12 cellular contexts compared by ENCODE assay signal in the genomic region with DNA sequence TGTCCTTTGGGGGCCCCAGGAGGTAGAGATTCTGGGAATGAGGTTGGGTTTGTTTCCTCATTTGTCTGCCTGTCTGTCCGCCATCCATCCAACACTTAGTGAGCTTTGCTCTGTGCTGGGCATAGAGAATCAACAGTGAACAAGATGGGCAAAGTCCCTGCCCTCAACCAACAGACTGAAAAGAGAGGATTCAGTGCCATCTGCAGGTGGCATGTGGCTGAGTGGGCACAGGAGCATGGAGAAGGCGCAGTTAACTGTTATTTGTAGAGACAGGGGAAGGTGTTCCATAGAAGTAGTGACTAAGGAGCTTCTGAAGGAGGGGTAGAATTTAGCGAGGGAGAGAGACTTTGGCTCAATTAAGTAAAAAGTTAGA. TPM values are rescaled to one million over a fixed set of nuclear protein-coding genes. Genes with fewer than 3 reads are reported as not detected.
DNase-seq lines count a peak whose midpoint lies in the region; ATAC-seq, FAIRE-seq and TF ChIP-seq lines count a peak whose summit lies in the region.
"Had no signal": no experiment of that assay in that cellular context is flagged by ENCODE, and none has a peak within 500 bp of the region (broad histone marks: within the 10 kb centered on the region; RNA-seq: fewer than 3 reads in every experiment).

No MANE protein-coding gene starts in this region.

- TF ChIP-seq POLR2A in K562 (conservative IDR thresholded peaks at IDR 0.05) (peak; percentile 27; the same call in 1 of the 2 replicates), H54 (IDR thresholded peaks at IDR 0.05; ENCODE audit: low read depth, low read length) (no peak)

- H3K9me3 ChIP-seq in CD8-positive, alpha-beta T cell (ENCODE audit: low read length) = no peaks in the 10 kb centered on the region
- H3K9me3 ChIP-seq in K562 (replicated peaks; ENCODE audit: control insufficient read depth, insufficient read depth, low read depth, low read length) = no peaks in the 10 kb centered on the region
- H3K9me3 ChIP-seq: psoas muscle had no signal

- H3K9ac ChIP-seq in K562 (ENCODE audit: insufficient read depth in 1 of 2, low read depth in 2 of 2, low read length in 2 of 2) = no peak overlapping the region

- POLR2A ChIA-PET in CD8-positive, alpha-beta T cell (lab: Charles Lee) = no interaction called here
- POLR2A ChIA-PET in K562 (lab: Yijun Ruan, JAX) = interaction anchor here (0.6 to 1.6 kb wide), 8 partner anchors 13 to 717 kb away, joined by 3 to 6 read pairs (median 4); no protein-coding TSS in a partner anchor
- POLR2A ChIA-PET in naive thymus-derived CD8-positive, alpha-beta T cell (lab: Charles Lee) = interaction anchor here (1.0 kb wide), 1 partner anchor 22 kb away, joined by 3 read pairs; no protein-coding TSS in a partner anchor

- H3K27ac ChIP-seq in CD8-positive, alpha-beta T cell (ENCODE audit: low read depth, low read length) = no peak overlapping the region
- no peak overlapping the region for H3K27ac ChIP-seq in K562 (ENCODE audit: extremely low read depth, low read depth, low read length)
- H3K27ac ChIP-seq: psoas muscle had no signal

- TF ChIP-seq EP300 in K562 (IDR thresholded peaks at IDR 0.05; ENCODE audit: low read length) = no peak

- WGBS in K562 (ENCODE audit: insufficient coverage, low coverage, missing lambda C conversion rate) = 87% methylated on average over 3 of the region's 3 CpGs

- H3K36me3 Mint-ChIP-seq in CD8-positive, alpha-beta T cell = peaks cover 37% of the 10 kb centered on the region
- H3K36me3 Mint-ChIP-seq in naive thymus-derived CD8-positive, alpha-beta T cell = peaks cover 0 to 39% (median 0%) of the 10 kb centered on the region in 3 donors

- H3K4me3 Mint-ChIP-seq in CD8-positive, alpha-beta T cell = no peak overlapping the region
- H3K4me3 Mint-ChIP-seq in naive thymus-derived CD8-positive, alpha-beta T cell = no peak overlapping the region
- H3K4me3 Mint-ChIP-seq: activated naive CD8-positive, alpha-beta T cell; T-cell had no signal

- TF ChIP-seq RAD21 in K562 (CRISPR knock-in tag; conservative IDR thresholded peaks at IDR 0.05 in 1 of 2, IDR thresholded peaks at IDR 0.05 in 1 of 2) = no peak

- FAIRE-seq in K562 (lab: Jason Lieb, UNC) = no peak
- FAIRE-seq in H54 (lab: Jason Lieb, UNC) = no peak

- no peaks in the 10 kb centered on the region for H3K27me3 ChIP-seq in CD8-positive, alpha-beta T cell (ENCODE audit: insufficient read depth, low read length)
- no peaks in the 10 kb centered on the region for H3K27me3 ChIP-seq in K562 (ENCODE audit: control insufficient read depth in 2 of 2, insufficient read depth in 2 of 2, low read length in 2 of 2)

- no peak for ATAC-seq in CD8-positive, alpha-beta T cell
- ATAC-seq in K562 = no peak
- ATAC-seq in naive thymus-derived CD8-positive, alpha-beta T cell = peak; percentile 22 to 61

- CTCF ChIA-PET in CD8-positive, alpha-beta T cell (lab: Charles Lee) = interaction anchor here (0.8 to 1.9 kb wide), 7 partner anchors 9 to 513 kb away, joined by 3 to 12 read pairs (median 4); a partner anchor contains a TSS
- CTCF ChIA-PET in K562 (lab: Yijun Ruan, JAX; ENCODE audit: low intra/inter-chr PET ratio) = no interaction called here

- DNase-seq in CD8-positive, alpha-beta T cell = no peak
- peak; percentile 11 for DNase-seq in NCI-H69 (lab: John Stamatoyannopoulos, UW)
- DNase-seq in K562 (ENCODE audit: extremely low read depth in 1 of 4, low spot score in 3 of 4) = no peak
- DNase-seq in naive thymus-derived CD8-positive, alpha-beta T cell = peak in 1 of 10 donors; percentile 5
- no peak for DNase-seq in H54 (ENCODE audit: insufficient read length, low spot score)
- DNase-seq in central memory CD4-positive, alpha-beta T cell = no peak
- no peak for DNase-seq in D341Med (ENCODE audit: low spot score)
- DNase-seq: NCI-H146, NCI-H510A treated with DMSO at 0.1 percent for 48 hours, psoas muscle, T-cell had no signal

- no peaks in the 10 kb centered on the region for H3K9me3 Mint-ChIP-seq in CD8-positive, alpha-beta T cell
- no peaks in the 10 kb centered on the region for H3K9me3 Mint-ChIP-seq in naive thymus-derived CD8-positive, alpha-beta T cell
- H3K9me3 Mint-ChIP-seq: T-cell had no signal

- H3K9me1 ChIP-seq in K562 (ENCODE audit: control insufficient read depth, insufficient read depth, low read length) = peaks cover 3% of the 10 kb centered on the region

- H2AFZ ChIP-seq in K562 (ENCODE audit: low read depth, low read length) = no peak overlapping the region

- in situ Hi-C loops in K562 (cut with MboI) = no loop called here

- no peaks in the 10 kb centered on the region for H3K27me3 Mint-ChIP-seq in CD8-positive, alpha-beta T cell (ENCODE audit: low read depth)
- no peaks in the 10 kb centered on the region for H3K27me3 Mint-ChIP-seq in naive thymus-derived CD8-positive, alpha-beta T cell
- H3K27me3 Mint-ChIP-seq: activated naive CD8-positive, alpha-beta T cell; T-cell had no signal

- no peak overlapping the region for H3K4me3 ChIP-seq in CD8-positive, alpha-beta T cell (ENCODE audit: low read depth, low read length)
- no peak overlapping the region for H3K4me3 ChIP-seq in K562
- H3K4me3 ChIP-seq: psoas muscle had no signal

- intact Hi-C loops in CD8-positive, alpha-beta T cell (cut with DNase I, micrococcal nuclease) = loop anchor here (1.0 to 5.0 kb wide), 4 partner anchors 92 to 637 kb away; no protein-coding TSS in a partner anchor
- intact Hi-C loops in K562 (cut with micrococcal nuclease) = no loop called here

- BruUV-seq in K562 (replicated peaks; lab: Mats Ljungman, UMichigan) = no TSS peak

- no peaks in the 10 kb centered on the region for H3K79me2 ChIP-seq in K562 (ENCODE audit: control insufficient read depth, insufficient read depth, low read length)

- H3K27ac Mint-ChIP-seq in CD8-positive, alpha-beta T cell = peak overlapping the region; percentile 24
- H3K27ac Mint-ChIP-seq in naive thymus-derived CD8-positive, alpha-beta T cell = peak overlapping the region in 4 of 10 donors; percentile 33 to 68 (median 34)
- H3K27ac Mint-ChIP-seq: activated naive CD8-positive, alpha-beta T cell had no signal

- no peak for TF ChIP-seq CTCF in CD8-positive, alpha-beta T cell (IDR thresholded peaks at IDR 0.05)
- no peak for TF ChIP-seq CTCF in K562 (IDR thresholded peaks at IDR 0.05 in 2 of 3, conservative IDR thresholded peaks at IDR 0.05 in 1 of 3; ENCODE audit: insufficient read depth in 2 of 3, low read depth in 1 of 3, low read length in 3 of 3)

- H3K36me3 ChIP-seq in CD8-positive, alpha-beta T cell (ENCODE audit: insufficient read depth, low read length) = no peaks in the 10 kb centered on the region
- H3K36me3 ChIP-seq in K562 (ENCODE audit: control insufficient read depth, insufficient read depth, low read length) = peaks cover 52% of the 10 kb centered on the region

- no peak overlapping the region for H3K4me2 ChIP-seq in K562 (ENCODE audit: insufficient read depth, low read length)

- peaks cover 11% of the 10 kb centered on the region; the same call in 1 of the 2 replicates for H4K20me1 ChIP-seq in K562 (replicated peaks; ENCODE audit: control insufficient read depth, insufficient read depth, low read length)

- H3K4me1 ChIP-seq in CD8-positive, alpha-beta T cell (ENCODE audit: insufficient read depth, low read length) = no peaks in the 10 kb centered on the region
- peaks cover 4 to 5% of the 10 kb centered on the region in 2 experiments; a peak in 2 of 5 replicates for H3K4me1 ChIP-seq in K562 (replicated peaks in 1 of 2; ENCODE audit: control insufficient read depth in 2 of 2, insufficient read depth in 2 of 2, low read length in 2 of 2)
- H3K4me1 ChIP-seq: psoas muscle had no signal

- H3K4me1 Mint-ChIP-seq in CD8-positive, alpha-beta T cell (ENCODE audit: low read depth) = peaks cover 12% of the 10 kb centered on the region
- H3K4me1 Mint-ChIP-seq in naive thymus-derived CD8-positive, alpha-beta T cell = peaks cover 2 to 13% (median 5%) of the 10 kb centered on the region in 4 donors

RNA-seq across cellular contexts. Expression of a gene that starts 23.1 kb away (rescaled TPM):
- 10 to 100 TPM; 27.2 to 27.8 TPM for total RNA-seq in CD8-positive, alpha-beta T cell
- 50.0 and 70.5 TPM in 2 replicates for total RNA-seq in K562 (2011; cell fraction: chromatin; rRNA removed; ENCODE audit: low replicate concordance)
- total RNA-seq in K562 (2011; cell fraction: nucleolus; rRNA removed) = 44.6 and 55.7 TPM in 2 replicates
- total RNA-seq in K562 (2011; cell fraction: nucleoplasm; rRNA removed) = 43.4 and 44.5 TPM in 2 replicates
- total RNA-seq in K562 (2014; rRNA removed) = 61.1 and 70.2 TPM in 2 replicates
- total RNA-seq in K562 (2014; rRNA removed; fragmentation: Illumina TruSeq; extraction: Trizol) = 102 and 104 TPM in 2 replicates
- total RNA-seq in K562 (2015; rRNA removed; fragmentation: Illumina TruSeq; extraction: Trizol) = 82.0 and 85.0 TPM in 2 replicates
- 69.0 and 73.1 TPM in 2 replicates for total RNA-seq in K562 (2021)
- 70.3 and 95.1 TPM in 2 replicates for polyA plus RNA-seq in K562 (2011; rRNA removed)
- polyA plus RNA-seq in K562 (2011; cell fraction: cytosol; rRNA removed) = 41.3 and 55.7 TPM in 2 replicates
- 23.3 and 26.4 TPM in 2 replicates for polyA plus RNA-seq in K562 (2011; cell fraction: nucleus; rRNA removed)
- polyA plus RNA-seq in K562 (2012) = 52.5 and 66.7 TPM in 2 replicates
- 89.6 and 91.7 TPM in 2 replicates for polyA plus RNA-seq in K562 (2014; fragmentation: Illumina TruSeq; extraction: Trizol)
- 10 to 100 TPM; 18.9 to 39.4 TPM for polyA plus RNA-seq in K562 (2014; fragmentation: Nextera tagmentation; extraction: Ambion mirVana)
- 74.4 and 85.6 TPM in 2 replicates for polyA plus RNA-seq in K562 (2014; rRNA removed)
- 104 and 115 TPM in 2 replicates for polyA minus RNA-seq in K562 (2011; rRNA and poly(A)+ RNA removed)
- 34.6 and 39.5 TPM in 2 replicates for polyA minus RNA-seq in K562 (2011; cell fraction: cytosol; rRNA and poly(A)+ RNA removed)
- polyA minus RNA-seq in K562 (2011; cell fraction: nucleus; rRNA and poly(A)+ RNA removed) = 23.8 and 26.3 TPM in 2 replicates
- total RNA-seq in naive thymus-derived CD8-positive, alpha-beta T cell = 10 to 100 TPM; 34.5 to 38.2 TPM
- polyA plus RNA-seq in naive thymus-derived CD8-positive, alpha-beta T cell = 10 to 100 TPM; 13.3 to 21.2 (median 17.4) TPM

RNA-seq across cellular contexts. Expression of a gene that starts 43.6 kb away (rescaled TPM):
- total RNA-seq in CD8-positive, alpha-beta T cell = 10 to 100 TPM; 18.5 to 18.7 TPM
- total RNA-seq in K562 (2011; cell fraction: chromatin; rRNA removed; ENCODE audit: low replicate concordance) = 41.8 and 45.3 TPM in 2 replicates
- 38.3 and 44.4 TPM in 2 replicates for total RNA-seq in K562 (2011; cell fraction: nucleolus; rRNA removed)
- 44.4 and 47.6 TPM in 2 replicates for total RNA-seq in K562 (2011; cell fraction: nucleoplasm; rRNA removed)
- total RNA-seq in K562 (2014; rRNA removed) (14.8 and 15.1 TPM in 2 replicates), K562 (2014; rRNA removed; fragmentation: Illumina TruSeq; extraction: Trizol) (14.8 and 15.3 TPM in 2 replicates), K562 (2015; rRNA removed; fragmentation: Illumina TruSeq; extraction: Trizol) (14.4 and 15.5 TPM in 2 replicates), K562 (2021) (16.6 and 18.9 TPM in 2 replicates)
- polyA plus RNA-seq in K562 (2011; rRNA removed) (43.2 and 46.6 TPM in 2 replicates), K562 (2014; fragmentation: Illumina TruSeq; extraction: Trizol) (20.1 and 21.2 TPM in 2 replicates), K562 (2014; fragmentation: Nextera tagmentation; extraction: Ambion mirVana) (1 to 10 TPM; 2.3 to 4.7 TPM), K562 (2014; rRNA removed) (16.3 and 16.9 TPM in 2 replicates)
- 33.1 and 42.6 TPM in 2 replicates for polyA plus RNA-seq in K562 (2011; cell fraction: cytosol; rRNA removed)
- polyA plus RNA-seq in K562 (2011; cell fraction: nucleus; rRNA removed) = 43.6 and 54.0 TPM in 2 replicates
- 13.7 and 13.8 TPM in 2 replicates for polyA plus RNA-seq in K562 (2012)
- polyA minus RNA-seq in K562 (2011; rRNA and poly(A)+ RNA removed) = 43.5 and 52.8 TPM in 2 replicates
- 15.8 and 19.3 TPM in 2 replicates for polyA minus RNA-seq in K562 (2011; cell fraction: cytosol; rRNA and poly(A)+ RNA removed)
- polyA minus RNA-seq in K562 (2011; cell fraction: nucleus; rRNA and poly(A)+ RNA removed) = 20.2 and 29.5 TPM in 2 replicates
- 10 to 100 TPM; 12.9 to 13.2 TPM for total RNA-seq in naive thymus-derived CD8-positive, alpha-beta T cell
- under 1 TPM; 0.50 to 0.83 (median 0.64) TPM for polyA plus RNA-seq in naive thymus-derived CD8-positive, alpha-beta T cell

Comparison
In these comparisons a context has a peak if more than half of its experiments do, and no peak if none do; other contexts are left out.
1. ATAC-seq: peak in naive thymus-derived CD8-positive, alpha-beta T cell (2 of 2); none in CD8-positive, alpha-beta T cell (single experiment) and K562 (single experiment).